Comparison of ENCODE assay signal across 25 cellular contexts in the genomic region with DNA sequence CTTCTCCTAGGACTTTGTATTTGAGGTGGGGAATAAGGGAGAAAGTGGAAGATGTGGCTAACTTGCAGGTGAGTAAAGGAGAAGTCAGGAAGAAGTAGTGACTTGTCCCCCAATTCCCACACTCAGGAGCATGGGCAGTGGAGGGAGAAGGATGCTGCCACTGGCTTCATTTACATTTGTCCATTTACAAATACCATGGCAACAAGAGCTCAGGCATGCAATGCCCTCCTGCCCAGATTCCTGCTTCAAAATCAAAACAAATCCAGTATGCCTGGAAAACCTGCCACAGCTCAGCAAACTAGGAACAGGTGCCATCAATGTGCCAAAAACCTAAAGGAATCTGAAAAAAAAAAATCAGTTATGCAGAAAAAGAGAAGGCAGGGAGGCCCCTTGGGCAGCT.
DNase-seq lines count a peak whose midpoint lies in the region; ATAC-seq and TF ChIP-seq lines count a peak whose summit lies in the region.
"Had no signal": no experiment of that assay in that cellular context is flagged by ENCODE, and none has a peak within 500 bp of the region (broad histone marks: within the 10 kb centered on the region; RNA-seq: fewer than 3 reads in every experiment).

No MANE protein-coding gene starts in this region.

- TF ChIP-seq POLR2A in sigmoid colon (IDR thresholded peaks at IDR 0.05): no peak

- CTCF ChIA-PET in RWPE1 (lab: Yijun Ruan, JAX): interaction anchor here (0.6 to 1.2 kb wide), 2 partner anchors 10 to 1186 kb away, joined by 3 to 4 read pairs; no protein-coding TSS in a partner anchor

- peaks cover 0 to 9% (median 0%) of the 10 kb centered on the region in 4 donors for H3K36me3 ChIP-seq in sigmoid colon
- H3K36me3 ChIP-seq: BE2C, neutrophil, transverse colon had no signal

- no peak for TF ChIP-seq EP300 in sigmoid colon (IDR thresholded peaks at IDR 0.05)

- intact Hi-C loops in sigmoid colon (cut with DNase I): no loop called here

- TF ChIP-seq CTCF in RWPE1 (conservative IDR thresholded peaks at IDR 0.05; ENCODE audit: low read depth) (no peak), sigmoid colon (IDR thresholded peaks at IDR 0.05) (no peak)

- H3K27me3 ChIP-seq in sigmoid colon: no peaks in the 10 kb centered on the region
- H3K27me3 ChIP-seq: BE2C, transverse colon had no signal

- peak; percentile 67 for DNase-seq in DMS53 (lab: John Stamatoyannopoulos, UW)
- no peak for DNase-seq in DMS53 treated with DMSO at 0.1 percent for 48 hours (lab: John Stamatoyannopoulos, UW; ENCODE audit: unreplicated experiment)
- DNase-seq in RWPE1 (ENCODE audit: low spot score): no peak
- DNase-seq in glomerular visceral epithelial cell (ENCODE audit: extremely low spot score): peak; percentile 37
- DNase-seq in sigmoid colon: no peak
- DNase-seq in mesenteric fat pad (ENCODE audit: low spot score): no peak
- no peak for DNase-seq in NCI-H226
- DNase-seq: 8988T; activated CD4-positive, alpha-beta T cell treated with anti-CD3 and anti-CD28 coated beads for 48 hours; activated naive CD4-positive, alpha-beta T cell treated with anti-CD3 and anti-CD28 coated beads, Interleukin-2, amount 50 U/mL, for 16 hours; BE2C; Caco-2; central memory CD4-positive, alpha-beta T cell; immature natural killer cell; KG1; NCI-H1694 treated with DMSO at 0.1 percent for 48 hours; NCI-H2171 treated with DMSO at 0.1 percent for 48 hours; SHP77 treated with DMSO at 0.1 percent for 48 hours; stimulated activated naive CD8-positive, alpha-beta T cell treated with anti-CD3 and anti-CD28 coated beads, Interleukin-15, amount 100 ng/mL, for 72 hours; T-cell; transverse colon had no signal

- H3K27ac ChIP-seq in RWPE1: peak overlapping the region; percentile 27; the same call in 1 of the 2 replicates
- H3K27ac ChIP-seq in sigmoid colon: peak overlapping the region in 3 of 4 donors; percentile 53 to 70 (median 56)
- H3K27ac ChIP-seq: neutrophil had no signal

- peaks cover 0 to 77% (median 46%) of the 10 kb centered on the region in 4 donors for H3K4me1 ChIP-seq in sigmoid colon

- POLR2A ChIA-PET in RWPE1 (lab: Yijun Ruan, JAX; ENCODE audit: low non-redundant PET): interaction anchor here (0.6 kb wide), 1 partner anchor 16 kb away, joined by 3 read pairs; no protein-coding TSS in a partner anchor

- no peak overlapping the region for H3K4me3 ChIP-seq in sigmoid colon
- H3K4me3 ChIP-seq: lung, transverse colon had no signal

- H3K9me3 ChIP-seq in sigmoid colon: no peaks in the 10 kb centered on the region
- H3K9me3 ChIP-seq: BE2C, Caco-2, neutrophil, transverse colon had no signal

- ATAC-seq in GM18861 (IDR thresholded peaks at IDR 0.05; ENCODE audit: unreplicated experiment): no peak
- ATAC-seq: HCT116; stimulated activated naive CD8-positive, alpha-beta T cell treated with anti-CD3 and anti-CD28 coated beads, Interleukin-15, amount 100 ng/mL, for 72 hours; T-cell had no signal

Comparison
In these comparisons a context has a peak if more than half of its experiments do, and no peak if none do; other contexts are left out.
1. DNase-seq: peak in DMS53 (single experiment) and glomerular visceral epithelial cell (single experiment); none in DMS53 treated with DMSO at 0.1 percent for 48 hours (single experiment), RWPE1 (single experiment), sigmoid colon (single experiment), mesenteric fat pad (single experiment) and NCI-H226 (single experiment).